Comparison of ENCODE assay signal across 10 cellular contexts in the genomic region with DNA sequence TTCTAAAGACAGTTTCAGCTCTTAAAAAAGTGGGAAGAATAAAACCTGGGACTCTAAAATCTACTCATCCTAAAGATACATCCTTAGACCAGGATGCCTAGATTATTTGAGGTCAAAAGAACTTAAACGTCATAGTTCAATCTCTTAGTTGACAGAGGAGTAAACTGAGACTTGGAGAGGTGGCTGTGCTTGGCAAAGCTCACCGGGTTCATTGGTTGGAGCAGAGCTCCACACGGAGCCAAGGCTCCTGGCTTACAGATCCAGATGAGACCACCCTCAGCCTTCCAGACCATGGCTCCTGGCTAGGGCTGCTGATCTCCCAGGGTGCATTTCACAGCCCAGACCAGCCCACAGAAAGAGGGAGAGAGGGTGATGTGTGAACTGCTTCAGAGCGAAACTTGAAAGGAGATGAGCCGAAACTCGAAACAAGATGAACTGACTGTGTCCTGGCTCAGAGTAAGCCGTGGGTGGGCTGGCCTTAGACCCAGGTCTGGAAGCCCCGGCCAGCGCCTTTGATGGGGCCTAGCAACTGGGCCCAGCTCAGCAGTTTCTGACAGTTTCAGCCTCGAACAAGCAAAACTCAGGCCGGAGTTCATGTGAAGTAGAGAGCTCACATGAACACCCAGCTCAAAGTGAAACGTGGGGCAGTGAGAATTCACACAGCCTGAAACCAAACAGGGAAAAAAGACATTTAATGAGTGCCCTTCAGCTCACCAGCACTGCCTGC.
A peak's percentile ranks its signal among the peaks of the same experiment; 100 is the strongest.
DNase-seq lines count a peak whose midpoint lies in the region; ATAC-seq, FAIRE-seq and TF ChIP-seq lines count a peak whose summit lies in the region.
"Had no signal": no experiment of that assay in that cellular context is flagged by ENCODE, and none has a peak within 500 bp of the region (broad histone marks: within the 10 kb centered on the region; RNA-seq: fewer than 3 reads in every experiment).

No MANE protein-coding gene starts in this region.

- DNase-seq in CD4-positive, alpha-beta T cell = peak in 1 of 10 experiments; percentile 13
- peak; percentile 43 for DNase-seq in activated T-cell treated with anti-CD3 and anti-CD28 coated beads, Interleukin-2, amount 50 U/mL, for 1 hour
- DNase-seq in kidney tubule cell (ENCODE audit: low spot score) (no peak), HTR-8/SVneo (ENCODE audit: insufficient read length, low spot score) (no peak), NCI-H526 treated with DMSO at 0.1 percent for 48 hours (lab: John Stamatoyannopoulos, UW) (no peak)
- DNase-seq: pancreas had no signal

- CTCF ChIA-PET in CD4-positive, alpha-beta T cell (lab: Charles Lee) = interaction anchor here (1.2 kb wide), 1 partner anchor 249 kb away, joined by 3 read pairs; no protein-coding TSS in a partner anchor

- no peak for ATAC-seq in CD4-positive, alpha-beta T cell (ENCODE audit: poor library complexity)
- ATAC-seq in HG03175 (IDR thresholded peaks at IDR 0.05; ENCODE audit: unreplicated experiment) = peak; percentile 78
- no peak for ATAC-seq in GM21423 (IDR thresholded peaks at IDR 0.05; ENCODE audit: unreplicated experiment)
- ATAC-seq: pancreas had no signal

- H3K27ac ChIP-seq in CD4-positive, alpha-beta T cell (ENCODE audit: low read depth, low read length) = peak overlapping the region; percentile 65
- H3K27ac ChIP-seq: pancreas, vagina had no signal

- H3K9me3 ChIP-seq in CD4-positive, alpha-beta T cell (ENCODE audit: control insufficient read depth, low read length) = no peaks in the 10 kb centered on the region
- H3K9me3 ChIP-seq: pancreas, vagina had no signal

- peaks cover 94% of the 10 kb centered on the region for H3K4me1 Mint-ChIP-seq in CD4-positive, alpha-beta T cell (ENCODE audit: low read depth)
- peaks cover 30% of the 10 kb centered on the region for H3K4me1 Mint-ChIP-seq in nephron

- FAIRE-seq in HTR-8/SVneo (lab: Jason Lieb, UNC) = no peak
- FAIRE-seq: pancreas had no signal

- peak overlapping the region; percentile 96 for H3K27ac Mint-ChIP-seq in CD4-positive, alpha-beta T cell
- peak overlapping the region in 2 of 3 experiments; percentile 46 to 91 for H3K27ac Mint-ChIP-seq in nephron

- POLR2A ChIA-PET in CD4-positive, alpha-beta T cell (lab: Charles Lee) = interaction anchor here (1.0 to 4.3 kb wide), 16 partner anchors 17 to 1044 kb away, joined by 3 to 25 read pairs (median 6); a partner anchor contains a TSS

- no peaks in the 10 kb centered on the region for H3K9me3 Mint-ChIP-seq in CD4-positive, alpha-beta T cell
- H3K9me3 Mint-ChIP-seq in nephron = no peaks in the 10 kb centered on the region

- H3K4me3 Mint-ChIP-seq in CD4-positive, alpha-beta T cell = peak overlapping the region; percentile 61
- H3K4me3 Mint-ChIP-seq in nephron = no peak overlapping the region

- intact Hi-C loops in CD4-positive, alpha-beta T cell (cut with DNase I, micrococcal nuclease) = loop anchor here (2.0 to 10.0 kb wide), 9 partner anchors 18 to 1048 kb away; a partner anchor contains a TSS

- no peak for TF ChIP-seq CTCF in CD4-positive, alpha-beta T cell (IDR thresholded peaks at IDR 0.05)
- TF ChIP-seq CTCF in nephron (IDR thresholded peaks at IDR 0.05; ENCODE audit: unreplicated experiment in 3 of 3) = no peak

- no peaks in the 10 kb centered on the region for H3K27me3 Mint-ChIP-seq in CD4-positive, alpha-beta T cell
- peaks cover 6% of the 10 kb centered on the region for H3K27me3 Mint-ChIP-seq in nephron (ENCODE audit: low read depth)

- H3K27me3 ChIP-seq in CD4-positive, alpha-beta T cell (ENCODE audit: control insufficient read depth, insufficient read depth, low read length) = no peaks in the 10 kb centered on the region
- H3K27me3 ChIP-seq: vagina had no signal

- no peaks in the 10 kb centered on the region for H3K36me3 Mint-ChIP-seq in CD4-positive, alpha-beta T cell (ENCODE audit: low read depth)
- no peaks in the 10 kb centered on the region for H3K36me3 Mint-ChIP-seq in nephron (ENCODE audit: low read depth)
